Comparison of ENCODE assay signal across 17 cellular contexts in the genomic region with DNA sequence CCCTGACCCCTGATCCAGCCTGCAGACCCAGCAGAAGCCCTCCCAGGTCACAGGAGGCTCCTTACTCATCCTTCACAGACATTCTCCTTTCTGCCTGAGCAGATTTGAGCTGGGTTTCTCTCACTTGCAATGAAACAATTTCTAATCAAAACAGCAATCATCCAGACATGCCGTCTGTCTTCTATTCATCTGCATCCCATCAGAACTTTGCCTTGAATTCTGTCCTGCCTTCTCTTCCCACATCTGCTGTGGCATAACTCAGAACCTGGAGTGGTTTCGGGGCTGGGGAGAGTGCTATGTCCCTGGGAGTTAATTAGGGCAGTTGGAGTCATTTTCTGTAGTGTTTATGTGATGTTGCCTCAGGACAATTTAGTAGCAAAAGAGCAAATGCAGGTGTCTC.
DNase-seq lines count a peak whose midpoint lies in the region; ATAC-seq and TF ChIP-seq lines count a peak whose summit lies in the region.
"Had no signal": no experiment of that assay in that cellular context is flagged by ENCODE, and none has a peak within 500 bp of the region (broad histone marks: within the 10 kb centered on the region; RNA-seq: fewer than 3 reads in every experiment).

No MANE protein-coding gene starts in this region.

- intact Hi-C loops in PC-3 (cut with micrococcal nuclease), result no loop called here

- H3K27ac ChIP-seq in rectal smooth muscle tissue (ENCODE audit: low read depth, low read length) (peak overlapping the region; percentile 96), Peyer's patch (no peak overlapping the region), PC-3 (ENCODE audit: low read length) (no peak overlapping the region)

- peak in 2 of 3 experiments; percentile 36 to 41 for DNase-seq in NCI-H1417 (lab: John Stamatoyannopoulos, UW)
- DNase-seq in NCI-H1417 treated with DMSO at 0.1 percent for 48 hours (lab: John Stamatoyannopoulos, UW), result no peak
- DNase-seq in NCI-H1436 treated with DMSO at 0.1 percent for 48 hours (lab: John Stamatoyannopoulos, UW), result peak; percentile 88
- no peak for DNase-seq in glutamatergic neuron
- DNase-seq in Peyer's patch, result no peak
- no peak for DNase-seq in stimulated activated CD4-positive, alpha-beta T cell treated with anti-CD3 and anti-CD28 coated beads, Interleukin-4, amount 100 ng/mL, for 24 hours
- DNase-seq in PC-3, result no peak
- DNase-seq: 8988T, GF-D8, GOT3, NCI-H2107, NCI-H226, NCI-H526, RPMI8226, SHP77 treated with DMSO at 0.1 percent for 48 hours had no signal

- POLR2A ChIA-PET in PC-3 (lab: Charles Lee; ENCODE audit: unreplicated experiment), result no interaction called here

- peak overlapping the region; percentile 2 for H3K27ac Mint-ChIP-seq in glutamatergic neuron (ENCODE audit: unreplicated experiment)
- H3K27ac Mint-ChIP-seq: CD14-positive monocyte had no signal

- H2AFZ ChIP-seq in PC-3 (ENCODE audit: low read length), result no peak overlapping the region

- no peak for ATAC-seq in PC-3

- H3K27me3 ChIP-seq in rectal smooth muscle tissue (ENCODE audit: control insufficient read depth, insufficient read depth, low read length) (no peaks in the 10 kb centered on the region), Peyer's patch (no peaks in the 10 kb centered on the region), PC-3 (ENCODE audit: low read length) (no peaks in the 10 kb centered on the region)

- BruUV-seq in PC-3 (replicated peaks; lab: Mats Ljungman, UMichigan), result no TSS peak

- H3K36me3 Mint-ChIP-seq in glutamatergic neuron (ENCODE audit: unreplicated experiment), result no peaks in the 10 kb centered on the region
- H3K36me3 Mint-ChIP-seq: CD14-positive monocyte had no signal

- no peak for TF ChIP-seq POLR2A in Peyer's patch (IDR thresholded peaks at IDR 0.05)

- no peaks in the 10 kb centered on the region for H3K9me3 Mint-ChIP-seq in glutamatergic neuron (ENCODE audit: unreplicated experiment)

- H3F3A ChIP-seq in PC-3 (ENCODE audit: low read length, unreplicated experiment), result no peaks in the 10 kb centered on the region

- H3K4me3 ChIP-seq in rectal smooth muscle tissue (ENCODE audit: low read length), result no peak overlapping the region
- no peak overlapping the region for H3K4me3 ChIP-seq in Peyer's patch
- no peak overlapping the region for H3K4me3 ChIP-seq in PC-3 (ENCODE audit: low read length)

- no peaks in the 10 kb centered on the region for H3K9me2 ChIP-seq in PC-3 (replicated peaks; ENCODE audit: low read length)

- peaks cover 18% of the 10 kb centered on the region for H3K4me1 ChIP-seq in rectal smooth muscle tissue (ENCODE audit: control insufficient read depth, insufficient read depth, low read length)
- no peaks in the 10 kb centered on the region for H3K4me1 ChIP-seq in Peyer's patch
- no peaks in the 10 kb centered on the region for H3K4me1 ChIP-seq in PC-3 (ENCODE audit: insufficient read depth, low read length)

- H3K36me3 ChIP-seq in rectal smooth muscle tissue (ENCODE audit: control insufficient read depth, insufficient read depth, low read length) (no peaks in the 10 kb centered on the region), Peyer's patch (no peaks in the 10 kb centered on the region), PC-3 (ENCODE audit: low read depth, low read length) (no peaks in the 10 kb centered on the region)

- H3K79me2 ChIP-seq in PC-3 (ENCODE audit: low read length), result no peaks in the 10 kb centered on the region

- H3K4me3 Mint-ChIP-seq in glutamatergic neuron (ENCODE audit: unreplicated experiment), result no peak overlapping the region
- H3K4me3 Mint-ChIP-seq: CD14-positive monocyte had no signal

- H3K27me3 Mint-ChIP-seq in glutamatergic neuron (ENCODE audit: unreplicated experiment), result no peaks in the 10 kb centered on the region

- H3K4me2 ChIP-seq in PC-3 (ENCODE audit: low read length), result no peak overlapping the region

- CTCF ChIA-PET in PC-3 (lab: Charles Lee), result no interaction called here

- H3K4me1 Mint-ChIP-seq in glutamatergic neuron (ENCODE audit: low read depth, unreplicated experiment), result peaks cover 7% of the 10 kb centered on the region
- H3K4me1 Mint-ChIP-seq: CD14-positive monocyte had no signal

- H3K9ac ChIP-seq in rectal smooth muscle tissue (ENCODE audit: low read length) (no peak overlapping the region), PC-3 (ENCODE audit: low read length) (no peak overlapping the region)

- no peaks in the 10 kb centered on the region for H4K20me1 ChIP-seq in PC-3 (ENCODE audit: low read length)

- no peaks in the 10 kb centered on the region for H3K9me3 ChIP-seq in Peyer's patch
- no peaks in the 10 kb centered on the region for H3K9me3 ChIP-seq in PC-3 (ENCODE audit: low read length)

- TF ChIP-seq CTCF in glutamatergic neuron (IDR thresholded peaks at IDR 0.05; ENCODE audit: partially characterized antibody, unreplicated experiment) (no peak), Peyer's patch (IDR thresholded peaks at IDR 0.05) (no peak), PC-3 (conservative IDR thresholded peaks at IDR 0.05; ENCODE audit: low read depth, low read length) (no peak)

Comparison
In these comparisons a context has a peak if more than half of its experiments do, and no peak if none do; other contexts are left out.
1. DNase-seq: peak in NCI-H1417 (2 of 3) and NCI-H1436 treated with DMSO at 0.1 percent for 48 hours (single experiment); none in NCI-H1417 treated with DMSO at 0.1 percent for 48 hours (single experiment), glutamatergic neuron (single experiment), Peyer's patch (0 of 3), stimulated activated CD4-positive, alpha-beta T cell treated with anti-CD3 and anti-CD28 coated beads, Interleukin-4, amount 100 ng/mL, for 24 hours (single experiment) and PC-3 (single experiment).